23 cellular contexts compared by ENCODE assay signal in genomic region chr5:75675779-75676178, GRCh38.
"Had no signal": no experiment of that assay in that cellular context is flagged by ENCODE, and none has a peak within 500 bp of the region (broad histone marks: within the 10 kb centered on the region; RNA-seq: fewer than 3 reads in every experiment).

No MANE protein-coding gene starts in this region.

- H3K4me3 Mint-ChIP-seq: effector memory CD8-positive, alpha-beta T cell; immature natural killer cell; naive thymus-derived CD8-positive, alpha-beta T cell; neural crest cell; stimulated activated naive CD8-positive, alpha-beta T cell treated with anti-CD3 and anti-CD28 coated beads, Interleukin-15, amount 100 ng/mL, for 72 hours had no signal

- H3K27ac Mint-ChIP-seq: progenitor cell of endocrine pancreas; stimulated activated naive CD8-positive, alpha-beta T cell treated with anti-CD3 and anti-CD28 coated beads, Interleukin-15, amount 100 ng/mL, for 72 hours had no signal

- H3K9me3 Mint-ChIP-seq: effector memory CD8-positive, alpha-beta T cell; immature natural killer cell; naive thymus-derived CD8-positive, alpha-beta T cell; neural crest cell; stimulated activated naive CD8-positive, alpha-beta T cell treated with anti-CD3 and anti-CD28 coated beads, Interleukin-15, amount 100 ng/mL, for 72 hours had no signal

- H3K27me3 ChIP-seq: neutrophil, pancreas, right lobe of liver, thyroid gland, vagina had no signal

- H3K36me3 ChIP-seq: pancreas, thyroid gland, vagina had no signal

- H3K9me3 ChIP-seq: lower lobe of right lung, neutrophil, pancreas, right lobe of liver, thyroid gland, vagina had no signal

- DNase-seq: cortex of kidney; effector memory CD8-positive, alpha-beta T cell; hypothalamus; immature natural killer cell; islet precursor cell; kidney glomerular epithelial cell; left colon; left ventricle myocardium superior; lower lobe of right lung; naive thymus-derived CD8-positive, alpha-beta T cell; pancreas; right lobe of liver; small intestine; stimulated activated CD4-positive, alpha-beta T cell treated with anti-CD3 and anti-CD28 coated beads, Interleukin-15, amount 100 ng/mL, for 24 hours; stimulated activated CD4-positive, alpha-beta T cell treated with anti-CD3 and anti-CD28 coated beads, Interleukin-2, amount 100 ng/mL, for 48 hours; stimulated activated naive CD4-positive, alpha-beta T cell; stimulated activated naive CD8-positive, alpha-beta T cell treated with anti-CD3 and anti-CD28 coated beads, Interleukin-15, amount 100 ng/mL, for 72 hours; thyroid gland; trophoblast cell had no signal

- H3K27ac ChIP-seq: lower lobe of right lung, neutrophil, pancreas, right lobe of liver, thyroid gland, vagina had no signal

- H3K4me1 Mint-ChIP-seq: neural crest cell had no signal

- H3K4me1 ChIP-seq: lower lobe of right lung, right lobe of liver had no signal

- H3K4me3 ChIP-seq: lower lobe of right lung, pancreas, right lobe of liver, thyroid gland, vagina had no signal

- H3K27me3 Mint-ChIP-seq: effector memory CD8-positive, alpha-beta T cell; naive thymus-derived CD8-positive, alpha-beta T cell; progenitor cell of endocrine pancreas; stimulated activated naive CD8-positive, alpha-beta T cell treated with anti-CD3 and anti-CD28 coated beads, Interleukin-15, amount 100 ng/mL, for 72 hours had no signal

- ATAC-seq: effector memory CD8-positive, alpha-beta T cell; left colon; left ventricle myocardium superior; lower lobe of right lung; naive thymus-derived CD8-positive, alpha-beta T cell; pancreas; right lobe of liver; stimulated activated naive CD8-positive, alpha-beta T cell treated with anti-CD3 and anti-CD28 coated beads, Interleukin-15, amount 100 ng/mL, for 72 hours had no signal
